In genomic region chr5:108078882-108079281, GRCh38 we compare ENCODE assay signal across 30 cellular contexts.
"Had no signal": no experiment of that assay in that cellular context is flagged by ENCODE, and none has a peak within 500 bp of the region (broad histone marks: within the 10 kb centered on the region; RNA-seq: fewer than 3 reads in every experiment).

No MANE protein-coding gene starts in this region.

- ATAC-seq: activated CD4-positive, alpha-beta T cell treated with anti-CD3 and anti-CD28 coated beads for 36 hours; activated CD8-positive, alpha-beta memory T cell treated with anti-CD3 and anti-CD28 coated beads, Interleukin-2, amount 10 ng/mL, durations not matched to agents 7 days and 5 days; activated CD8-positive, alpha-beta T cell treated with anti-CD3 and anti-CD28 coated beads, Interleukin-2, amount 10 ng/mL, durations not matched to agents 7 days and 5 days; activated naive CD4-positive, alpha-beta T cell treated with anti-CD3 and anti-CD28 coated beads, Interleukin-2, amount 50 U/mL, for 72 hours; esophagus mucosa; heart left ventricle had no signal

- H3K36me3 Mint-ChIP-seq: activated naive CD4-positive, alpha-beta T cell treated with anti-CD3 and anti-CD28 coated beads, Interleukin-2, amount 10 ng/mL, durations not matched to agents 7 days and 5 days had no signal

- H3K4me3 Mint-ChIP-seq: activated CD4-positive, alpha-beta memory T cell treated with anti-CD3 and anti-CD28 coated beads for 36 hours; activated CD4-positive, alpha-beta T cell treated with anti-CD3 and anti-CD28 coated beads for 36 hours; activated CD4-positive, alpha-beta T cell treated with anti-CD3 and anti-CD28 coated beads, Interleukin-2, amount 10 ng/mL, durations not matched to agents 24 days and 14 days; activated CD8-positive, alpha-beta memory T cell treated with anti-CD3 and anti-CD28 coated beads, Interleukin-2, amount 10 ng/mL, durations not matched to agents 7 days and 5 days; activated CD8-positive, alpha-beta T cell treated with anti-CD3 and anti-CD28 coated beads, Interleukin-2, amount 10 ng/mL, durations not matched to agents 7 days and 5 days; activated naive CD4-positive, alpha-beta T cell treated with anti-CD3 and anti-CD28 coated beads, Interleukin-2, amount 10 ng/mL, durations not matched to agents 7 days and 5 days; activated naive CD8-positive, alpha-beta T cell treated with anti-CD3 and anti-CD28 coated beads, Interleukin-2, amount 10 ng/mL, durations not matched to agents 7 days and 5 days; central memory CD8-positive, alpha-beta T cell; dendritic cell treated with granulocyte-macrophage colony-stimulating factor and Interleukin-4, amounts not matched to agents 40 ng/mL and 50 ng/mL, for 4 days; endodermal cell; T-helper 1 cell treated with Interleukin-12 subunit alpha and Interleukin-12 subunit beta and Interleukin-4 antibody, amounts not matched to agents 30 μg/mL and 1 μg/mL, for 36 hours had no signal

- H3K36me3 ChIP-seq: brain microvascular endothelial cell, heart left ventricle, WERI-Rb-1 had no signal

- H3K27me3 Mint-ChIP-seq: activated CD4-positive, alpha-beta memory T cell treated with anti-CD3 and anti-CD28 coated beads for 36 hours; activated CD4-positive, alpha-beta T cell treated with anti-CD3 and anti-CD28 coated beads for 36 hours; activated CD4-positive, alpha-beta T cell treated with anti-CD3 and anti-CD28 coated beads, Interleukin-2, amount 10 ng/mL, durations not matched to agents 24 days and 14 days; activated CD8-positive, alpha-beta memory T cell treated with anti-CD3 and anti-CD28 coated beads, Interleukin-2, amount 10 ng/mL, durations not matched to agents 7 days and 5 days; activated naive CD4-positive, alpha-beta T cell treated with anti-CD3 and anti-CD28 coated beads, Interleukin-2, amount 10 ng/mL, durations not matched to agents 7 days and 5 days; activated naive CD8-positive, alpha-beta T cell treated with anti-CD3 and anti-CD28 coated beads, Interleukin-2, amount 10 ng/mL, durations not matched to agents 7 days and 5 days; central memory CD8-positive, alpha-beta T cell; dendritic cell treated with granulocyte-macrophage colony-stimulating factor and Interleukin-4, amounts not matched to agents 40 ng/mL and 50 ng/mL, for 4 days had no signal

- H3K4me3 ChIP-seq: coronary artery, dorsolateral prefrontal cortex, heart left ventricle had no signal

- H3K27ac ChIP-seq: brain microvascular endothelial cell, coronary artery, dorsolateral prefrontal cortex, heart left ventricle, WERI-Rb-1 had no signal

- DNase-seq: activated CD4-positive, alpha-beta memory T cell treated with anti-CD3 and anti-CD28 coated beads for 36 hours; activated CD4-positive, alpha-beta T cell treated with anti-CD3 and anti-CD28 coated beads for 36 hours; activated CD4-positive, alpha-beta T cell treated with anti-CD3 and anti-CD28 coated beads, Interleukin-2, amount 10 ng/mL, durations not matched to agents 24 days and 14 days; activated CD4-positive, CD25-positive, alpha-beta regulatory T cell; activated CD4-positive, CD25-positive, alpha-beta regulatory T cell treated with anti-CD3 and anti-CD28 coated beads, Interleukin-2, amount 50 U/mL, for 72 hours; activated CD8-positive, alpha-beta memory T cell treated with anti-CD3 and anti-CD28 coated beads, Interleukin-2, amount 10 ng/mL, durations not matched to agents 7 days and 5 days; activated CD8-positive, alpha-beta memory T cell treated with anti-CD3 and anti-CD28 coated beads, Interleukin-2, amount 50 U/mL, for 4 hours; activated CD8-positive, alpha-beta T cell treated with anti-CD3 and anti-CD28 coated beads, Interleukin-2, amount 10 ng/mL, durations not matched to agents 7 days and 5 days; activated gamma-delta T cell; activated naive CD4-positive, alpha-beta T cell; activated naive CD4-positive, alpha-beta T cell treated with anti-CD3 and anti-CD28 coated beads, Interleukin-2, amount 10 ng/mL, durations not matched to agents 7 days and 5 days; activated naive CD8-positive, alpha-beta T cell treated with anti-CD3 and anti-CD28 coated beads, Interleukin-2, amount 10 ng/mL, durations not matched to agents 7 days and 5 days; activated T-cell treated with anti-CD3 and anti-CD28 coated beads, Interleukin-2, amount 50 U/mL, for 1 hour; activated T-cell treated with anti-CD3 and anti-CD28 coated beads, Interleukin-2, amount 50 U/mL, for 48 hours; amniotic stem cell; anterior cingulate cortex; brain microvascular endothelial cell; dorsolateral prefrontal cortex; effector memory CD4-positive, alpha-beta T cell; foreskin fibroblast; heart left ventricle; T-helper 9 cell; WERI-Rb-1 had no signal

- H3K9me3 Mint-ChIP-seq: activated CD4-positive, alpha-beta T cell treated with anti-CD3 and anti-CD28 coated beads, Interleukin-2, amount 10 ng/mL, durations not matched to agents 24 days and 14 days; activated naive CD4-positive, alpha-beta T cell treated with anti-CD3 and anti-CD28 coated beads, Interleukin-2, amount 10 ng/mL, durations not matched to agents 7 days and 5 days had no signal

- H3K27me3 ChIP-seq: brain microvascular endothelial cell, dorsolateral prefrontal cortex, heart left ventricle had no signal

- H3K27ac Mint-ChIP-seq: activated CD4-positive, alpha-beta memory T cell treated with anti-CD3 and anti-CD28 coated beads for 36 hours; activated CD4-positive, alpha-beta T cell treated with anti-CD3 and anti-CD28 coated beads for 36 hours; activated CD4-positive, alpha-beta T cell treated with anti-CD3 and anti-CD28 coated beads, Interleukin-2, amount 10 ng/mL, durations not matched to agents 24 days and 14 days; activated CD8-positive, alpha-beta memory T cell treated with anti-CD3 and anti-CD28 coated beads, Interleukin-2, amount 10 ng/mL, durations not matched to agents 7 days and 5 days; activated CD8-positive, alpha-beta T cell treated with anti-CD3 and anti-CD28 coated beads, Interleukin-2, amount 10 ng/mL, durations not matched to agents 7 days and 5 days; activated naive CD4-positive, alpha-beta T cell treated with anti-CD3 and anti-CD28 coated beads, Interleukin-2, amount 10 ng/mL, durations not matched to agents 7 days and 5 days; activated naive CD4-positive, alpha-beta T cell treated with anti-CD3 and anti-CD28 coated beads, Interleukin-2, amount 50 U/mL, for 72 hours; activated naive CD8-positive, alpha-beta T cell treated with anti-CD3 and anti-CD28 coated beads, Interleukin-2, amount 10 ng/mL, durations not matched to agents 7 days and 5 days; dendritic cell treated with granulocyte-macrophage colony-stimulating factor and Interleukin-4, amounts not matched to agents 40 ng/mL and 50 ng/mL, for 4 days; endodermal cell; T-helper 1 cell treated with Interleukin-12 subunit alpha and Interleukin-12 subunit beta and Interleukin-4 antibody, amounts not matched to agents 30 μg/mL and 1 μg/mL, for 36 hours had no signal

- H3K4me1 Mint-ChIP-seq: activated CD4-positive, alpha-beta T cell treated with anti-CD3 and anti-CD28 coated beads for 36 hours; activated CD4-positive, alpha-beta T cell treated with anti-CD3 and anti-CD28 coated beads, Interleukin-2, amount 10 ng/mL, durations not matched to agents 24 days and 14 days; activated CD8-positive, alpha-beta memory T cell treated with anti-CD3 and anti-CD28 coated beads, Interleukin-2, amount 10 ng/mL, durations not matched to agents 7 days and 5 days; activated naive CD4-positive, alpha-beta T cell treated with anti-CD3 and anti-CD28 coated beads, Interleukin-2, amount 10 ng/mL, durations not matched to agents 7 days and 5 days; activated naive CD8-positive, alpha-beta T cell treated with anti-CD3 and anti-CD28 coated beads, Interleukin-2, amount 10 ng/mL, durations not matched to agents 7 days and 5 days; central memory CD8-positive, alpha-beta T cell had no signal
